Comparison of ENCODE assay signal across 21 cellular contexts in the genomic region with DNA sequence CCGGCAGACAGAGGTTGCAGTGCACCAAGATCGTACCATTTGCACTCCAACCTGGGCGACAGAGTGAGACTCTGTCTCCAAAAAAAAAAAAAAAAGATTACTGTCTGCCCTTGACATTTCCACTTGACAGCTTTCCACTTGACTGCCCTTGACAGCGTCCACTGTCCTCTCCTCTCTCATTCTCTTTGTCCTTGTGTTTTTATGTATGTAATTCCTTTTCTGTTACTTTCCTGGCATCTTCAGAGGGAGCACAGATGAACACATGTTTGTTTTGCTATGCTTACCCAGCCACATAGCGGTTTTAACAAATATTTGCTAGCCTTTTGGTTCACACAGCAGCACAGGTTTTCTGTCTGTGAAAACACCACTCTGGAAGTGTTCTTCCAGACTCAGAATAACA.
"Had no signal": no experiment of that assay in that cellular context is flagged by ENCODE, and none has a peak within 500 bp of the region (broad histone marks: within the 10 kb centered on the region; RNA-seq: fewer than 3 reads in every experiment).

No MANE protein-coding gene starts in this region.

- H3K4me3 Mint-ChIP-seq: activated naive CD4-positive, alpha-beta T cell treated with anti-CD3 and anti-CD28 coated beads, Interleukin-2, amount 50 U/mL, for 24 hours; mesothelial cell of epicardium; natural killer cell treated with Interleukin-12 subunit alpha and Interleukin-12 subunit beta and Interleukin-15 and Interleukin-18, amount 100 ng/mL, for 72 hours had no signal

- H3K27me3 Mint-ChIP-seq: activated naive CD4-positive, alpha-beta T cell treated with anti-CD3 and anti-CD28 coated beads, Interleukin-2, amount 50 U/mL, for 24 hours; natural killer cell treated with Interleukin-12 subunit alpha and Interleukin-12 subunit beta and Interleukin-15 and Interleukin-18, amount 100 ng/mL, for 72 hours had no signal

- H3K4me3 ChIP-seq: esophagus muscularis mucosa, gastroesophageal sphincter, heart left ventricle, lung, testis, upper lobe of right lung had no signal

- H3K4me1 Mint-ChIP-seq: activated naive CD4-positive, alpha-beta T cell treated with anti-CD3 and anti-CD28 coated beads, Interleukin-2, amount 50 U/mL, for 24 hours; mesothelial cell of epicardium had no signal

- H3K27ac Mint-ChIP-seq: activated naive CD4-positive, alpha-beta T cell treated with anti-CD3 and anti-CD28 coated beads, Interleukin-2, amount 50 U/mL, for 24 hours; mesothelial cell of epicardium; natural killer cell treated with Interleukin-12 subunit alpha and Interleukin-12 subunit beta and Interleukin-15 and Interleukin-18, amount 100 ng/mL, for 72 hours had no signal

- H3K36me3 Mint-ChIP-seq: natural killer cell treated with Interleukin-12 subunit alpha and Interleukin-12 subunit beta and Interleukin-15 and Interleukin-18, amount 100 ng/mL, for 72 hours had no signal

- H3K4me1 ChIP-seq: esophagus muscularis mucosa, gastroesophageal sphincter, heart left ventricle, testis, upper lobe of right lung had no signal

- H3K27me3 ChIP-seq: esophagus muscularis mucosa, gastroesophageal sphincter, heart left ventricle, testis, upper lobe of right lung had no signal

- H3K27ac ChIP-seq: esophagus muscularis mucosa, gastroesophageal sphincter, heart left ventricle, testis, upper lobe of right lung, WERI-Rb-1 had no signal

- ATAC-seq: gastroesophageal sphincter; natural killer cell treated with Interleukin-12 subunit alpha and Interleukin-12 subunit beta and Interleukin-15 and Interleukin-18, amount 100 ng/mL, for 72 hours; upper lobe of right lung had no signal

- H3K9me3 ChIP-seq: esophagus muscularis mucosa, gastroesophageal sphincter, heart left ventricle, testis, upper lobe of right lung had no signal

- FAIRE-seq: endothelial cell of umbilical vein had no signal

- DNase-seq: activated CD4-positive, alpha-beta T cell treated with anti-CD3 and anti-CD28 coated beads for 1 hour; activated CD8-positive, alpha-beta memory T cell treated with anti-CD3 and anti-CD28 coated beads for 24 hours; activated CD8-positive, alpha-beta memory T cell treated with anti-CD3 and anti-CD28 coated beads, Interleukin-2, amount 50 U/mL, for 48 hours; activated gamma-delta T cell; amniotic stem cell; dermis blood vessel endothelial cell; effector memory CD4-positive, alpha-beta T cell; heart left ventricle; kidney glomerular epithelial cell; nucleus accumbens; T-helper 2 cell; testis; upper lobe of right lung; WERI-Rb-1 had no signal

- H3K9me3 Mint-ChIP-seq: activated naive CD4-positive, alpha-beta T cell treated with anti-CD3 and anti-CD28 coated beads, Interleukin-2, amount 50 U/mL, for 24 hours; mesothelial cell of epicardium; natural killer cell treated with Interleukin-12 subunit alpha and Interleukin-12 subunit beta and Interleukin-15 and Interleukin-18, amount 100 ng/mL, for 72 hours had no signal
